Comparison of ENCODE assay signal across 19 cellular contexts in genomic region chr11:19820100-19820499, GRCh38.
A peak's percentile ranks its signal among the peaks of the same experiment; 100 is the strongest.
DNase-seq lines count a peak whose midpoint lies in the region; ATAC-seq and TF ChIP-seq lines count a peak whose summit lies in the region.
"Had no signal": no experiment of that assay in that cellular context is flagged by ENCODE, and none has a peak within 500 bp of the region (broad histone marks: within the 10 kb centered on the region; RNA-seq: fewer than 3 reads in every experiment).

No MANE protein-coding gene starts in this region.

- no peaks in the 10 kb centered on the region for H3K79me2 ChIP-seq in mammary epithelial cell (ENCODE audit: insufficient read depth, low read length)

- intact Hi-C loops in breast epithelium (cut with DNase I; ENCODE audit: low total_unique reads) (no loop called here), mammary epithelial cell (cut with micrococcal nuclease) (no loop called here), upper lobe of right lung (cut with DNase I) (no loop called here)

- H3K27ac Mint-ChIP-seq in WTC11, result peak overlapping the region; percentile 93
- H3K27ac Mint-ChIP-seq in activated CD8-positive, alpha-beta memory T cell treated with anti-CD3 and anti-CD28 coated beads, Interleukin-2, amount 10 ng/mL, durations not matched to agents 7 days and 5 days, result no peak overlapping the region
- H3K27ac Mint-ChIP-seq: activated CD4-positive, alpha-beta T cell treated with anti-CD3 and anti-CD28 coated beads, Interleukin-2, amount 10 ng/mL, durations not matched to agents 24 days and 14 days; dendritic cell treated with granulocyte-macrophage colony-stimulating factor and Interleukin-4, amounts not matched to agents 40 ng/mL and 50 ng/mL, for 4 days; stimulated activated naive CD8-positive, alpha-beta T cell treated with anti-CD3 and anti-CD28 coated beads, Interleukin-15, Interleukin-2, amounts not matched to agents 100 ng/mL and 50 ng/mL, for 24 hours had no signal

- H3K36me3 ChIP-seq in breast epithelium, result no peaks in the 10 kb centered on the region
- H3K36me3 ChIP-seq in mammary epithelial cell (ENCODE audit: insufficient read depth, low read length), result no peaks in the 10 kb centered on the region
- H3K36me3 ChIP-seq in upper lobe of right lung, result no peaks in the 10 kb centered on the region
- H3K36me3 ChIP-seq: neutrophil had no signal

- BruUV-seq in mammary epithelial cell (replicated peaks; lab: Mats Ljungman, UMichigan), result no TSS peak

- 100% methylated on average over 1 of the region's 1 CpG for WGBS in mammary epithelial cell (ENCODE audit: low coverage, missing lambda C conversion rate)

- H3K27me3 ChIP-seq in breast epithelium (no peaks in the 10 kb centered on the region), mammary epithelial cell (ENCODE audit: insufficient read depth, low read length) (no peaks in the 10 kb centered on the region), upper lobe of right lung (no peaks in the 10 kb centered on the region)
- H3K27me3 ChIP-seq: neutrophil had no signal

- H3K27me3 Mint-ChIP-seq in WTC11 (ENCODE audit: low read depth), result no peaks in the 10 kb centered on the region
- peaks cover 2% of the 10 kb centered on the region for H3K27me3 Mint-ChIP-seq in activated CD8-positive, alpha-beta memory T cell treated with anti-CD3 and anti-CD28 coated beads, Interleukin-2, amount 10 ng/mL, durations not matched to agents 7 days and 5 days
- H3K27me3 Mint-ChIP-seq: activated CD4-positive, alpha-beta T cell treated with anti-CD3 and anti-CD28 coated beads, Interleukin-2, amount 10 ng/mL, durations not matched to agents 24 days and 14 days; dendritic cell treated with granulocyte-macrophage colony-stimulating factor and Interleukin-4, amounts not matched to agents 40 ng/mL and 50 ng/mL, for 4 days had no signal

- H3K9me3 ChIP-seq in breast epithelium (no peaks in the 10 kb centered on the region), mammary epithelial cell (replicated peaks; ENCODE audit: insufficient read depth, low read length) (no peaks in the 10 kb centered on the region), upper lobe of right lung (no peaks in the 10 kb centered on the region)
- H3K9me3 ChIP-seq: neutrophil had no signal

- in situ Hi-C loops in mammary epithelial cell (cut with MboI; ENCODE audit: low sequenced_read_pairs in 2 of 2), result no loop called here

- TF ChIP-seq CTCF in breast epithelium (IDR thresholded peaks at IDR 0.05), result no peak
- TF ChIP-seq CTCF in mammary epithelial cell (conservative IDR thresholded peaks at IDR 0.05 in 1 of 2, IDR thresholded peaks at IDR 0.05 in 1 of 2; ENCODE audit: extremely low read depth in 1 of 2, insufficient read depth in 1 of 2, low read depth in 1 of 2, low read length in 2 of 2), result no peak
- no peak for TF ChIP-seq CTCF in WTC11 (IDR thresholded peaks at IDR 0.05)
- TF ChIP-seq CTCF in upper lobe of right lung (IDR thresholded peaks at IDR 0.05), result no peak

- H3K27ac ChIP-seq in breast epithelium, result peak overlapping the region; percentile 20 to 40
- H3K27ac ChIP-seq in mammary epithelial cell (ENCODE audit: insufficient read depth, low read depth, low read length), result no peak overlapping the region
- peak overlapping the region; percentile 65 for H3K27ac ChIP-seq in upper lobe of right lung
- H3K27ac ChIP-seq: HL-60, neutrophil had no signal

- no peak overlapping the region for H3K4me3 Mint-ChIP-seq in WTC11
- H3K4me3 Mint-ChIP-seq in activated CD8-positive, alpha-beta memory T cell treated with anti-CD3 and anti-CD28 coated beads, Interleukin-2, amount 10 ng/mL, durations not matched to agents 7 days and 5 days, result no peak overlapping the region
- H3K4me3 Mint-ChIP-seq: activated CD4-positive, alpha-beta T cell treated with anti-CD3 and anti-CD28 coated beads, Interleukin-2, amount 10 ng/mL, durations not matched to agents 24 days and 14 days; dendritic cell treated with granulocyte-macrophage colony-stimulating factor and Interleukin-4, amounts not matched to agents 40 ng/mL and 50 ng/mL, for 4 days; stimulated activated naive CD8-positive, alpha-beta T cell treated with anti-CD3 and anti-CD28 coated beads, Interleukin-15, Interleukin-2, amounts not matched to agents 100 ng/mL and 50 ng/mL, for 24 hours had no signal

- H2AFZ ChIP-seq in mammary epithelial cell (ENCODE audit: low read depth, low read length), result no peak overlapping the region

- no peaks in the 10 kb centered on the region for H3K9me3 Mint-ChIP-seq in WTC11
- H3K9me3 Mint-ChIP-seq in activated CD8-positive, alpha-beta memory T cell treated with anti-CD3 and anti-CD28 coated beads, Interleukin-2, amount 10 ng/mL, durations not matched to agents 7 days and 5 days (ENCODE audit: low read depth), result no peaks in the 10 kb centered on the region
- H3K9me3 Mint-ChIP-seq: activated CD4-positive, alpha-beta T cell treated with anti-CD3 and anti-CD28 coated beads, Interleukin-2, amount 10 ng/mL, durations not matched to agents 24 days and 14 days; dendritic cell treated with granulocyte-macrophage colony-stimulating factor and Interleukin-4, amounts not matched to agents 40 ng/mL and 50 ng/mL, for 4 days; stimulated activated naive CD8-positive, alpha-beta T cell treated with anti-CD3 and anti-CD28 coated beads, Interleukin-15, Interleukin-2, amounts not matched to agents 100 ng/mL and 50 ng/mL, for 24 hours had no signal

- no peak for DNase-seq in breast epithelium (ENCODE audit: low spot score in 2 of 2)
- DNase-seq in mammary epithelial cell, result no peak
- DNase-seq in WTC11 (ENCODE audit: low spot score), result no peak
- peak; percentile 61 for DNase-seq in kidney glomerular epithelial cell (lab: John Stamatoyannopoulos, UW)
- DNase-seq in upper lobe of right lung, result peak; percentile 67
- DNase-seq in activated CD8-positive, alpha-beta memory T cell treated with anti-CD3 and anti-CD28 coated beads, Interleukin-2, amount 10 ng/mL, durations not matched to agents 7 days and 5 days, result no peak
- DNase-seq in stimulated activated CD4-positive, alpha-beta T cell treated with anti-CD3 and anti-CD28 coated beads, Interleukin-4, amount 100 ng/mL, for 4 hours, result no peak
- DNase-seq: activated CD4-positive, alpha-beta T cell treated with anti-CD3 and anti-CD28 coated beads, Interleukin-2, amount 10 ng/mL, durations not matched to agents 24 days and 14 days; activated T-cell treated with anti-CD3 and anti-CD28 coated beads, Interleukin-2, amount 50 U/mL, for 1 hour; hypothalamus; NCI-H2171; SHP77 had no signal

- no peak overlapping the region for H3K4me2 ChIP-seq in mammary epithelial cell (ENCODE audit: insufficient read depth, low read depth, low read length)

- H3K4me1 Mint-ChIP-seq in WTC11, result peaks cover 68% of the 10 kb centered on the region
- H3K4me1 Mint-ChIP-seq in activated CD8-positive, alpha-beta memory T cell treated with anti-CD3 and anti-CD28 coated beads, Interleukin-2, amount 10 ng/mL, durations not matched to agents 7 days and 5 days, result no peaks in the 10 kb centered on the region
- H3K4me1 Mint-ChIP-seq: activated CD4-positive, alpha-beta T cell treated with anti-CD3 and anti-CD28 coated beads, Interleukin-2, amount 10 ng/mL, durations not matched to agents 24 days and 14 days had no signal

- POLR2A ChIA-PET in WTC11 (lab: Charles Lee), result interaction anchor here (1.0 kb wide), 1 partner anchor 42 kb away, joined by 3 read pairs; no protein-coding TSS in a partner anchor

- TF ChIP-seq POLR2A in breast epithelium (IDR thresholded peaks at IDR 0.05), result no peak

- H3K36me3 Mint-ChIP-seq in WTC11, result peaks cover 15% of the 10 kb centered on the region
- H3K36me3 Mint-ChIP-seq in activated CD8-positive, alpha-beta memory T cell treated with anti-CD3 and anti-CD28 coated beads, Interleukin-2, amount 10 ng/mL, durations not matched to agents 7 days and 5 days, result no peaks in the 10 kb centered on the region

- CTCF ChIA-PET in mammary epithelial cell (lab: Charles Lee; ENCODE audit: low non-redundant PET) (no interaction called here), WTC11 (lab: Charles Lee) (interaction anchor here (0.8 kb wide), 1 partner anchor 41 kb away, joined by 3 read pairs; no protein-coding TSS in a partner anchor)
- CTCF ChIA-PET in activated CD8-positive, alpha-beta memory T cell treated with anti-CD3 and anti-CD28 coated beads, Interleukin-2, amount 10 ng/mL, durations not matched to agents 7 days and 5 days (lab: Charles Lee), result no interaction called here

- dilution Hi-C loops in mammary epithelial cell (cut with HindIII; ENCODE audit: low sequenced_read_pairs), result no loop called here

- ATAC-seq in WTC11 (no peak), upper lobe of right lung (peak; percentile 73), GM21515 (IDR thresholded peaks at IDR 0.05; ENCODE audit: unreplicated experiment) (no peak)
- no peak for ATAC-seq in activated CD8-positive, alpha-beta memory T cell treated with anti-CD3 and anti-CD28 coated beads, Interleukin-2, amount 10 ng/mL, durations not matched to agents 7 days and 5 days
- ATAC-seq: esophagus mucosa, HCT116 had no signal

- H4K20me1 ChIP-seq in mammary epithelial cell (ENCODE audit: insufficient read depth, low read length), result no peaks in the 10 kb centered on the region

- H3K4me3 ChIP-seq in breast epithelium (no peak overlapping the region), mammary epithelial cell (replicated peaks in 1 of 3; ENCODE audit: insufficient read depth in 1 of 3, low read depth in 2 of 3, low read length in 3 of 3) (no peak overlapping the region), upper lobe of right lung (no peak overlapping the region)

- no peak overlapping the region for H3K9ac ChIP-seq in mammary epithelial cell (ENCODE audit: insufficient read depth, low read length)

- H3K4me1 ChIP-seq in breast epithelium, result peaks cover 0 to 6% of the 10 kb centered on the region in 2 donors
- H3K4me1 ChIP-seq in mammary epithelial cell (ENCODE audit: insufficient read depth, low read length), result no peaks in the 10 kb centered on the region
- H3K4me1 ChIP-seq in upper lobe of right lung, result peaks cover 27% of the 10 kb centered on the region

TF ChIP-seq in WTC11, 78 proteins besides CTCF, POLR2A, EP300 and RAD21 (continues in another document):
- TF ChIP-seq ZMAT4 (CRISPR knock-in tag; IDR thresholded peaks at IDR 0.05) (no peak), NR1H2 (CRISPR knock-in tag; IDR thresholded peaks at IDR 0.05) (no peak), MLX (CRISPR knock-in tag; IDR thresholded peaks at IDR 0.05) (no peak), IRF2 (CRISPR knock-in tag; IDR thresholded peaks at IDR 0.05; ENCODE audit: borderline replicate concordance, low read depth) (no peak)

Comparison
In these comparisons a context has a peak if more than half of its experiments do, and no peak if none do; other contexts are left out.
1. DNase-seq: peak in kidney glomerular epithelial cell (single experiment) and upper lobe of right lung (single experiment); none in breast epithelium (0 of 2), mammary epithelial cell (single experiment), WTC11 (single experiment), activated CD8-positive, alpha-beta memory T cell treated with anti-CD3 and anti-CD28 coated beads, Interleukin-2, amount 10 ng/mL, durations not matched to agents 7 days and 5 days (single experiment) and stimulated activated CD4-positive, alpha-beta T cell treated with anti-CD3 and anti-CD28 coated beads, Interleukin-4, amount 100 ng/mL, for 4 hours (0 of 2).